ENCODE assay signal across 8 cellular contexts in the genomic region with DNA sequence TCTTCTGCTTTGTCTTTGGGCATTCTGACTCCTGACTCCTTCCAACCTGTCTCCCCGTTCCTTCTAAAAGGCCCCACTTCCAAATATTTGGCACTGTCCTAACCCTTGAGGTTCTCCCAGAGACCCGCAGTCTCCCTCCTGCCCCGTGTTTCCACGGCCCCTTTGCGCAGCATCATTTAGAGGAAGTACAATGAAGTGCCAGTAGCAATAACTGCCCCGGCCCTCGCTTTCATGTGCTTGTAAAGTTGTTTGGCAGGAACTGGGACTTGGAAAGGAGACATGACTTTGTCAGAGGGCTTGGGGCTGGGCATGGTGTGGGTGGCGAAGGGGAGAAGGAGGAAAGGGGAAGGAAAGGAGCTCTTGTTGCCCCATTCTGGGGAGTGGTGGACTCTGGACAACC. TPM values are rescaled to one million over a fixed set of nuclear protein-coding genes. Genes with fewer than 3 reads are reported as not detected.
DNase-seq lines count a peak whose midpoint lies in the region; ATAC-seq, FAIRE-seq and TF ChIP-seq lines count a peak whose summit lies in the region.

No MANE protein-coding gene starts in this region.

- H3K4me1 ChIP-seq in heart left ventricle = peaks cover 0 to 88% (median 26%) of the 10 kb centered on the region in 12 donors
- peaks cover 62% of the 10 kb centered on the region for H3K4me1 ChIP-seq in stomach smooth muscle (ENCODE audit: control insufficient read depth, insufficient read depth, low read length)

- H3K4me3 ChIP-seq in heart left ventricle = peak overlapping the region in 8 of 12 donors; percentile 62 to 94 (median 78)
- H3K4me3 ChIP-seq in stomach smooth muscle (ENCODE audit: low read length in 2 of 2) = peak overlapping the region; percentile 97

- DNase-seq in KBM-7 (peak; percentile 87), heart left ventricle (peak; percentile 22 to 73 (median 56)), urothelium cell line (ENCODE audit: low spot score) (no peak)
- DNase-seq in activated CD8-positive, alpha-beta memory T cell treated with anti-CD3 and anti-CD28 coated beads, Interleukin-2, amount 10 ng/mL, durations not matched to agents 7 days and 5 days = peak; percentile 56

- WGBS in heart left ventricle, 4 donors = 80 to 86% (median 83%) methylated on average over 8 of the region's 8 CpGs

- H3K27me3 Mint-ChIP-seq in activated CD8-positive, alpha-beta memory T cell treated with anti-CD3 and anti-CD28 coated beads, Interleukin-2, amount 10 ng/mL, durations not matched to agents 7 days and 5 days = peaks cover 6% of the 10 kb centered on the region

- H3K36me3 ChIP-seq in heart left ventricle (peaks cover 0 to 19% (median 0%) of the 10 kb centered on the region in 9 donors), stomach smooth muscle (ENCODE audit: control insufficient read depth in 2 of 2, insufficient read depth in 2 of 2, low read length in 2 of 2) (peaks cover 2 to 4% of the 10 kb centered on the region in 2 donors)

- H3K27me3 ChIP-seq in heart left ventricle (peaks cover 0 to 3% (median 0%) of the 10 kb centered on the region in 9 donors), stomach smooth muscle (ENCODE audit: control insufficient read depth in 1 of 2, insufficient read depth in 2 of 2, low read length in 2 of 2) (no peaks in the 10 kb centered on the region)

- CTCF ChIA-PET in activated CD8-positive, alpha-beta memory T cell treated with anti-CD3 and anti-CD28 coated beads, Interleukin-2, amount 10 ng/mL, durations not matched to agents 7 days and 5 days (lab: Charles Lee) = interaction anchor here (0.9 to 2.4 kb wide), 4 partner anchors 67 to 165 kb away, joined by 3 to 7 read pairs (median 3); no protein-coding TSS in a partner anchor

- TF ChIP-seq CTCF in heart left ventricle (IDR thresholded peaks at IDR 0.05) = no peak

- H3K4me1 Mint-ChIP-seq in activated CD8-positive, alpha-beta memory T cell treated with anti-CD3 and anti-CD28 coated beads, Interleukin-2, amount 10 ng/mL, durations not matched to agents 7 days and 5 days = peaks cover 70% of the 10 kb centered on the region

- peaks cover 30% of the 10 kb centered on the region for H3K36me3 Mint-ChIP-seq in activated CD8-positive, alpha-beta memory T cell treated with anti-CD3 and anti-CD28 coated beads, Interleukin-2, amount 10 ng/mL, durations not matched to agents 7 days and 5 days

- no peak for TF ChIP-seq POLR2A in heart left ventricle (IDR thresholded peaks at IDR 0.05)

- peak overlapping the region; percentile 90 for H3K4me3 Mint-ChIP-seq in activated CD8-positive, alpha-beta memory T cell treated with anti-CD3 and anti-CD28 coated beads, Interleukin-2, amount 10 ng/mL, durations not matched to agents 7 days and 5 days

- no peak for ATAC-seq in activated CD8-positive, alpha-beta memory T cell treated with anti-CD3 and anti-CD28 coated beads, Interleukin-2, amount 10 ng/mL, durations not matched to agents 7 days and 5 days
- ATAC-seq in heart left ventricle = peak in 2 of 4 donors; percentile 19 to 25
- ATAC-seq in HG02588 (IDR thresholded peaks at IDR 0.05; ENCODE audit: unreplicated experiment) = no peak
- ATAC-seq in HG03565 (IDR thresholded peaks at IDR 0.05; ENCODE audit: unreplicated experiment) = no peak
- ATAC-seq in HG02642 (IDR thresholded peaks at IDR 0.05; ENCODE audit: poor library complexity, unreplicated experiment) = no peak

- H3K27ac Mint-ChIP-seq in activated CD8-positive, alpha-beta memory T cell treated with anti-CD3 and anti-CD28 coated beads, Interleukin-2, amount 10 ng/mL, durations not matched to agents 7 days and 5 days = peak overlapping the region; percentile 92

- no peak for FAIRE-seq in urothelium cell line (lab: Jason Lieb, UNC)

- no peaks in the 10 kb centered on the region for H3K9me3 Mint-ChIP-seq in activated CD8-positive, alpha-beta memory T cell treated with anti-CD3 and anti-CD28 coated beads, Interleukin-2, amount 10 ng/mL, durations not matched to agents 7 days and 5 days (ENCODE audit: low read depth)

- in situ Hi-C loops in KBM-7 (cut with MboI; ENCODE audit: low pct_unique_long_range_greater_than_20kb, low sequenced_read_pairs) = no loop called here

- H3K9me3 ChIP-seq in heart left ventricle (no peaks in the 10 kb centered on the region), stomach smooth muscle (ENCODE audit: control insufficient read depth in 2 of 2, low read length in 2 of 2) (no peaks in the 10 kb centered on the region)

- peak overlapping the region in 7 of 12 donors; percentile 28 to 97 (median 46) for H3K27ac ChIP-seq in heart left ventricle
- peak overlapping the region; percentile 92 for H3K27ac ChIP-seq in stomach smooth muscle (ENCODE audit: low read length)

- H3K9ac ChIP-seq in stomach smooth muscle (ENCODE audit: low read length in 2 of 2) = peak overlapping the region; percentile 72 to 94

- intact Hi-C loops in heart left ventricle (cut with DNase I) = no loop called here

RNA-seq across cellular contexts. Expression of a gene that starts 2.6 kb away (rescaled TPM):
- 100 to 1,000 TPM; 212 to 294 TPM for total RNA-seq in activated CD8-positive, alpha-beta memory T cell treated with anti-CD3 and anti-CD28 coated beads, Interleukin-2, amount 10 ng/mL, durations not matched to agents 7 days and 5 days
- total RNA-seq in heart left ventricle = 100 to 1,000 TPM in 2 of 9 donors, 10 to 100 TPM in 7; 15.1 to 210 (median 26.2) TPM
- polyA plus RNA-seq in heart left ventricle = 10 to 100 TPM in 1 of 2 donors, 1 to 10 TPM in 1; 3.9 to 37.4 TPM
